In the genomic region with DNA sequence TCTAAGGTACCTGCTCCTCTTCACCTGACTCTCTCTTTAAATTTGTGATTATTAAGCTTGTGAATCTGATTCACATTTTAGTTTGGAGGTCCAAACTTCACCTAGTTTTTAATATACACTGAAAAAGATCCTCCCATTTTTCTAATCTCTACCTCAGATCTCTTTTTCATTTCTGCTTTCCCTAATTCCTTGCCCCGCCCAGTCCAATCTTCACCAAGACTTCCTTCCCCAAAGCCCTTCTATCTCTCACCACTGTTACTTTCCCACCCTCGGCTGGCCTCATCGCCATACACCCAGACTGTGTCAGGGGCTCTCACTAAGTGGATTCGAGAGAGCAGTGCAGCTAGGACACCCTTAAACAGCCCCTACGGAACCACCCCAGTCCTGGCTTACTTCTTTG, we compare ENCODE assay signal across 22 cellular contexts. TPM values are rescaled to one million over a fixed set of nuclear protein-coding genes. Genes with fewer than 3 reads are reported as not detected.
DNase-seq lines count a peak whose midpoint lies in the region; ATAC-seq, FAIRE-seq and TF ChIP-seq lines count a peak whose summit lies in the region.
"Had no signal": no experiment of that assay in that cellular context is flagged by ENCODE, and none has a peak within 500 bp of the region (broad histone marks: within the 10 kb centered on the region; RNA-seq: fewer than 3 reads in every experiment).

No MANE protein-coding gene starts in this region.

- BruUV-seq in OCI-LY7 (replicated peaks; lab: Mats Ljungman, UMichigan) = no TSS peak

- H3K36me3 ChIP-seq in OCI-LY7 (ENCODE audit: insufficient read depth, low read length) = no peaks in the 10 kb centered on the region

- H3K4me3 ChIP-seq in coronary artery (no peak overlapping the region), OCI-LY7 (ENCODE audit: low read depth, low read length, poor library complexity, severe bottlenecking) (no peak overlapping the region)
- H3K4me3 ChIP-seq: GM12878 had no signal

- H3K27ac ChIP-seq in CD4-positive, alpha-beta T cell (ENCODE audit: low read depth, low read length) = no peak overlapping the region
- no peak overlapping the region for H3K27ac ChIP-seq in coronary artery
- no peak overlapping the region for H3K27ac ChIP-seq in OCI-LY7 (ENCODE audit: low read depth, low read length, poor library complexity, severe bottlenecking)
- H3K27ac ChIP-seq: HL-60 had no signal

- H3K27ac Mint-ChIP-seq in CD4-positive, alpha-beta T cell = peak overlapping the region; percentile 48
- H3K27ac Mint-ChIP-seq: WTC11 had no signal

- no peaks in the 10 kb centered on the region for H3K9me3 ChIP-seq in CD4-positive, alpha-beta T cell (ENCODE audit: control insufficient read depth, low read length)
- H3K9me3 ChIP-seq in OCI-LY7 (ENCODE audit: low read length) = no peaks in the 10 kb centered on the region

- peaks cover 58% of the 10 kb centered on the region for H3K4me1 Mint-ChIP-seq in CD4-positive, alpha-beta T cell (ENCODE audit: low read depth)

- DNase-seq in SKM-1 treated with dmso at 0.1 percent for 144 hours (lab: John Stamatoyannopoulos, UW; ENCODE audit: unreplicated experiment) = peak; percentile 25
- no peak for DNase-seq in SKM-1 (lab: John Stamatoyannopoulos, UW; ENCODE audit: unreplicated experiment)
- DNase-seq in CD4-positive, alpha-beta T cell = no peak
- peak; percentile 50 for DNase-seq in OCI-M1 (lab: John Stamatoyannopoulos, UW)
- peak; percentile 33 for DNase-seq in coronary artery (ENCODE audit: low spot score)
- DNase-seq in D721Med (ENCODE audit: insufficient read length, low spot score) = no peak
- DNase-seq in OCI-LY7 (ENCODE audit: low spot score) = no peak
- DNase-seq in NCI-H226 = no peak
- DNase-seq: 8988T; activated gamma-delta T cell treated with Interleukin-2 at 50 U/mL for 16 hours; effector memory CD4-positive, alpha-beta T cell; left colon; midbrain; NCI-H1930; NCI-H345; small intestine; stimulated activated CD4-positive, alpha-beta T cell treated with anti-CD3 and anti-CD28 coated beads, Interleukin-4, amount 100 ng/mL, for 1 hour had no signal

- no peaks in the 10 kb centered on the region for H3K36me3 Mint-ChIP-seq in CD4-positive, alpha-beta T cell (ENCODE audit: low read depth)
- H3K36me3 Mint-ChIP-seq: WTC11 had no signal

- H3K9me2 ChIP-seq in OCI-LY7 (ENCODE audit: insufficient read depth, low read length) = no peaks in the 10 kb centered on the region

- no peak for FAIRE-seq in D721Med (lab: Jason Lieb, UNC)
- FAIRE-seq: astrocyte, GM12878, small intestine had no signal

- H3K27me3 Mint-ChIP-seq in CD4-positive, alpha-beta T cell = no peaks in the 10 kb centered on the region

- no peak overlapping the region for H2AFZ ChIP-seq in OCI-LY7 (ENCODE audit: low read length)

- peaks cover 14% of the 10 kb centered on the region for H3K4me1 ChIP-seq in OCI-LY7 (ENCODE audit: insufficient read depth, low read length, poor library complexity, severe bottlenecking)

- POLR2A ChIA-PET in CD4-positive, alpha-beta T cell (lab: Charles Lee) = interaction anchor here (0.9 kb wide), 1 partner anchor 13 kb away, joined by 3 read pairs; no protein-coding TSS in a partner anchor
- POLR2A ChIA-PET in OCI-LY7 (lab: Charles Lee) = interaction anchor here (1.2 to 2.6 kb wide), 4 partner anchors 10 to 39 kb away, joined by 3 to 10 read pairs (median 6); no protein-coding TSS in a partner anchor

- peak overlapping the region; percentile 16 for H3K4me3 Mint-ChIP-seq in CD4-positive, alpha-beta T cell
- H3K4me3 Mint-ChIP-seq: WTC11 had no signal

- no peak for ATAC-seq in CD4-positive, alpha-beta T cell (ENCODE audit: poor library complexity)
- ATAC-seq: GM12878, HCT116, left colon, WTC11 had no signal

- no peak overlapping the region for H3K4me2 ChIP-seq in OCI-LY7 (ENCODE audit: low read length)

- H3K79me2 ChIP-seq in OCI-LY7 (ENCODE audit: insufficient read depth, low read depth, low read length) = no peaks in the 10 kb centered on the region

- TF ChIP-seq CTCF in CD4-positive, alpha-beta T cell (IDR thresholded peaks at IDR 0.05) = no peak
- TF ChIP-seq CTCF in coronary artery (IDR thresholded peaks at IDR 0.05) (no peak), D721Med (IDR thresholded peaks at IDR 0.05; ENCODE audit: insufficient read depth, missing control alignments) (no peak), OCI-LY7 (conservative IDR thresholded peaks at IDR 0.05; ENCODE audit: low read length) (no peak)

- H3K27me3 ChIP-seq in CD4-positive, alpha-beta T cell (ENCODE audit: control insufficient read depth, insufficient read depth, low read length) = no peaks in the 10 kb centered on the region

- no peaks in the 10 kb centered on the region for H3K9me3 Mint-ChIP-seq in CD4-positive, alpha-beta T cell

- intact Hi-C loops in CD4-positive, alpha-beta T cell (cut with DNase I, micrococcal nuclease) = no loop called here
- intact Hi-C loops in OCI-LY7 (cut with micrococcal nuclease; ENCODE audit: unreplicated experiment) = no loop called here

- CTCF ChIA-PET in CD4-positive, alpha-beta T cell (lab: Charles Lee) = no interaction called here
- CTCF ChIA-PET in OCI-LY7 (lab: Charles Lee; ENCODE audit: unreplicated experiment) = interaction anchor here (0.9 kb wide), 1 partner anchor 10 kb away, joined by 3 read pairs; no protein-coding TSS in a partner anchor

- H4K20me1 ChIP-seq in OCI-LY7 (ENCODE audit: insufficient read depth, low read length) = no peaks in the 10 kb centered on the region

RNA-seq across cellular contexts. Expression of a gene that starts 40.0 kb away (rescaled TPM):
- total RNA-seq in CD4-positive, alpha-beta T cell = 100 to 1,000 TPM; 131 to 135 TPM
- 0.75 and 3.7 TPM in 2 replicates for total RNA-seq in OCI-LY7 (2014; rRNA removed; shearing (Covaris generic))
- total RNA-seq in OCI-LY7 (2022) = 3.0 and 3.8 TPM in 2 replicates

Comparison
In these comparisons a context has a peak if more than half of its experiments do, and no peak if none do; other contexts are left out.
1. DNase-seq: peak in SKM-1 treated with dmso at 0.1 percent for 144 hours (single experiment), OCI-M1 (single experiment) and coronary artery (single experiment); none in SKM-1 (single experiment), CD4-positive, alpha-beta T cell (0 of 10), D721Med (single experiment), OCI-LY7 (single experiment) and NCI-H226 (single experiment).
2. RNA of a gene that starts 40.0 kb away (total RNA-seq): 131 to 135 TPM in CD4-positive, alpha-beta T cell; 0.75 to 3.8 TPM in OCI-LY7; every median in the first group is over 10 times any median in the second.